Comparison of ENCODE assay signal across 19 cellular contexts in genomic region chr2:36713300-36713699, GRCh38.
"Had no signal": no experiment of that assay in that cellular context is flagged by ENCODE, and none has a peak within 500 bp of the region (broad histone marks: within the 10 kb centered on the region; RNA-seq: fewer than 3 reads in every experiment).

No MANE protein-coding gene starts in this region.

- H3K36me3 ChIP-seq: prostate gland, sigmoid colon, stomach, thyroid gland had no signal

- DNase-seq: cortex of kidney; hypothalamus; kidney; mucosa of descending colon; naive B cell; nucleus accumbens; right cardiac atrium; sigmoid colon; stimulated activated CD4-positive, alpha-beta T cell treated with anti-CD3 and anti-CD28 coated beads, Interleukin-2, amount 100 ng/mL, for 24 hours; stimulated activated CD4-positive, alpha-beta T cell treated with anti-CD3 and anti-CD28 coated beads, Interleukin-4, amount 100 ng/mL, for 24 hours; stimulated activated naive CD4-positive, alpha-beta T cell treated with Interleukin-2 at 50 U/mL for 16 hours; stomach; thyroid gland; trophoblast cell had no signal

- H3K27me3 ChIP-seq: sigmoid colon, stomach, thyroid gland had no signal

- H3K9me3 ChIP-seq: prostate gland, thyroid gland had no signal

- H3K4me3 ChIP-seq: lung, mucosa of descending colon, prostate gland, sigmoid colon, stomach, thyroid gland had no signal

- H3K4me1 ChIP-seq: prostate gland, sigmoid colon, stomach, thyroid gland had no signal

- H3K27ac ChIP-seq: prostate gland, sigmoid colon, stomach, thyroid gland had no signal

- ATAC-seq: left lobe of liver; mucosa of descending colon; natural killer cell treated with Interleukin-12 subunit alpha and Interleukin-12 subunit beta and Interleukin-15 and Interleukin-18, amount 100 ng/mL, for 72 hours; right cardiac atrium; stimulated activated effector memory CD8-positive, alpha-beta T cell treated with anti-CD3 and anti-CD28 coated beads, Interleukin-12 subunit alpha, Interleukin-12 subunit beta, amount 100 ng/mL, for 72 hours had no signal
